7 cellular contexts compared by ENCODE assay signal in the genomic region with DNA sequence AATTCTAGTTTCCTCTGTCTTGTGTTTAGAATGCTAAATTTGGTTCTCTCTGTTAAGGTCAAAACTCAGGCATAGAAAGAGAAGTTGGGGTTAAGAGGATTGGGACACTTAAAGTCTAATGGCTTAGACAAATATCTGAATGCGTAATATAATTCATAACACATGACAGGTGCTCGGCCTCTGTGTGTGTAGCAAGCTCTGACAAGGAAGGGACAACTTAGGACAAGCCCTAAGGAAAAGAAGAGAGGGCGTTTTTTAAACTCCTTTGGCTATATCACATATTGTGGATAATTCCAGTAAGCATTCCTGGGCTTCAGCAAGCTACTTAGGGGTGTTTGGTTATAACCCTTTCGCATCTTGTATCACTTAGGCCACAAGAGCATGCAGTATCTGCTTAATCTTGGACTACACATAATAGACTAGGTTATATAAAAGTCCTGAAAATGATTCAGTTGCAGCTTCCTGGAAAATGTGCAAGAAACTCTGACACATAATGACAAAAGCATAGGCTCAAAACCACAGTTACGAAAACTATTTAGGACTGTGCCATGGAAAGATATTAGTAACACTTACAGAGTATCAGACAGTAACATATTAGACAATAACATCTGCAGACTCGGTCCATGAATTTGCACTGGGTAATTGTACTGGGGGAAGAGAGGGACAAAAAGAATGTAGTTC. TPM values are rescaled to one million over a fixed set of nuclear protein-coding genes. Genes with fewer than 3 reads are reported as not detected.
DNase-seq lines count a peak whose midpoint lies in the region; ATAC-seq, FAIRE-seq and TF ChIP-seq lines count a peak whose summit lies in the region.

No MANE protein-coding gene starts in this region.

- POLR2A ChIA-PET in PC-3 (lab: Charles Lee; ENCODE audit: unreplicated experiment) = interaction anchor here (0.6 to 0.9 kb wide), 3 partner anchors 16 to 292 kb away, joined by 3 to 9 read pairs (median 3); no protein-coding TSS in a partner anchor

- no peak overlapping the region for H3K27ac Mint-ChIP-seq in stimulated activated naive B cell treated with anti-CD40 and anti-IgM and Interleukin-4, amounts not matched to agents 10 μg/mL and 1 μg/mL and 100 μg/mL, for 72 hours

- no peaks in the 10 kb centered on the region for H3K9me3 ChIP-seq in PC-3 (ENCODE audit: low read length)
- no peaks in the 10 kb centered on the region for H3K9me3 ChIP-seq in MM.1S (replicated peaks; ENCODE audit: insufficient read depth, low read length)

- peak; percentile 99 for FAIRE-seq in H54 (lab: Jason Lieb, UNC)

- peak overlapping the region; percentile 78 for H3K4me2 ChIP-seq in PC-3 (ENCODE audit: low read length)
- no peak overlapping the region for H3K4me2 ChIP-seq in MM.1S (ENCODE audit: low read depth, low read length)

- CTCF ChIA-PET in PC-3 (lab: Charles Lee) = no interaction called here

- H3F3A ChIP-seq in PC-3 (ENCODE audit: low read length, unreplicated experiment) = peaks cover 7% of the 10 kb centered on the region
- no peaks in the 10 kb centered on the region for H3F3A ChIP-seq in MM.1S (ENCODE audit: insufficient read depth, low read length)

- H3K4me1 ChIP-seq in PC-3 (ENCODE audit: insufficient read depth, low read length) (peaks cover 36% of the 10 kb centered on the region), MM.1S (ENCODE audit: low read length) (no peaks in the 10 kb centered on the region)

- ATAC-seq in PC-3 (peak; percentile 93), esophagus mucosa (peak; percentile 90)
- ATAC-seq in stimulated activated naive B cell treated with anti-CD40 and anti-IgM and Interleukin-4, amounts not matched to agents 10 μg/mL and 1 μg/mL and 100 μg/mL, for 72 hours (replicated peaks) = no peak

- no peak for TF ChIP-seq POLR2A in H54 (IDR thresholded peaks at IDR 0.05; ENCODE audit: low read depth, low read length)

- H3K27me3 ChIP-seq in PC-3 (ENCODE audit: low read length) = no peaks in the 10 kb centered on the region
- H3K27me3 ChIP-seq in MM.1S (replicated peaks; ENCODE audit: insufficient read depth, low read length) = no peaks in the 10 kb centered on the region

- DNase-seq in H54 (ENCODE audit: insufficient read length, low spot score) = peak; percentile 46
- DNase-seq in PC-3 = peak; percentile 93
- DNase-seq in MM.1S = no peak
- no peak for DNase-seq in NCI-H1694 (lab: John Stamatoyannopoulos, UW)
- DNase-seq in stimulated activated naive B cell treated with anti-CD40 and anti-IgM and Interleukin-4, amounts not matched to agents 10 μg/mL and 1 μg/mL and 100 μg/mL, for 72 hours = no peak

- no peaks in the 10 kb centered on the region for H3K9me2 ChIP-seq in PC-3 (replicated peaks; ENCODE audit: low read length)
- H3K9me2 ChIP-seq in MM.1S (replicated peaks; ENCODE audit: insufficient read depth, low read length) = no peaks in the 10 kb centered on the region

- H3K27me3 Mint-ChIP-seq in stimulated activated naive B cell treated with anti-CD40 and anti-IgM and Interleukin-4, amounts not matched to agents 10 μg/mL and 1 μg/mL and 100 μg/mL, for 72 hours = no peaks in the 10 kb centered on the region

- H3K4me3 Mint-ChIP-seq in stimulated activated naive B cell treated with anti-CD40 and anti-IgM and Interleukin-4, amounts not matched to agents 10 μg/mL and 1 μg/mL and 100 μg/mL, for 72 hours = no peak overlapping the region

- H3K79me2 ChIP-seq in PC-3 (ENCODE audit: low read length) (no peaks in the 10 kb centered on the region), MM.1S (ENCODE audit: low read length) (no peaks in the 10 kb centered on the region)

- no TSS peak for BruUV-seq in PC-3 (replicated peaks; lab: Mats Ljungman, UMichigan)

- H3K27ac ChIP-seq in PC-3 (ENCODE audit: low read length) = peak overlapping the region; percentile 85
- H3K27ac ChIP-seq in skin epidermis = peak overlapping the region in 20 of 21 experiments; percentile 6 to 84 (median 68)
- no peak overlapping the region for H3K27ac ChIP-seq in MM.1S (ENCODE audit: low read length)

- H3K36me3 ChIP-seq in PC-3 (ENCODE audit: low read depth, low read length) (no peaks in the 10 kb centered on the region), MM.1S (replicated peaks; ENCODE audit: insufficient read depth, low read length) (no peaks in the 10 kb centered on the region)

- H3K9me3 Mint-ChIP-seq in stimulated activated naive B cell treated with anti-CD40 and anti-IgM and Interleukin-4, amounts not matched to agents 10 μg/mL and 1 μg/mL and 100 μg/mL, for 72 hours = no peaks in the 10 kb centered on the region

- H3K9ac ChIP-seq in PC-3 (ENCODE audit: low read length) (peak overlapping the region; percentile 57), MM.1S (ENCODE audit: low read length) (no peak overlapping the region)

- H3K4me1 Mint-ChIP-seq in stimulated activated naive B cell treated with anti-CD40 and anti-IgM and Interleukin-4, amounts not matched to agents 10 μg/mL and 1 μg/mL and 100 μg/mL, for 72 hours = peaks cover 0 to 2% of the 10 kb centered on the region in 2 donors

- H3K4me3 ChIP-seq in PC-3 (ENCODE audit: low read length) (peak overlapping the region; percentile 29; the same call in 1 of the 2 replicates), skin epidermis (no peak overlapping the region), MM.1S (ENCODE audit: low read length) (no peak overlapping the region)

- no peaks in the 10 kb centered on the region for H4K20me1 ChIP-seq in PC-3 (ENCODE audit: low read length)
- no peaks in the 10 kb centered on the region for H4K20me1 ChIP-seq in MM.1S (ENCODE audit: insufficient read depth, low read length)

- no peak for TF ChIP-seq CTCF in PC-3 (conservative IDR thresholded peaks at IDR 0.05; ENCODE audit: low read depth, low read length)
- TF ChIP-seq CTCF in MM.1S (IDR thresholded peaks at IDR 0.05; ENCODE audit: low read length) = no peak

- peaks cover 0 to 14% of the 10 kb centered on the region in 2 donors for H3K36me3 Mint-ChIP-seq in stimulated activated naive B cell treated with anti-CD40 and anti-IgM and Interleukin-4, amounts not matched to agents 10 μg/mL and 1 μg/mL and 100 μg/mL, for 72 hours

- intact Hi-C loops in PC-3 (cut with micrococcal nuclease) = loop anchor here (1.0 to 5.0 kb wide), 4 partner anchors 7 to 896 kb away; partner anchors contain the start of gene CREB1

- H2AFZ ChIP-seq in PC-3 (ENCODE audit: low read length) (peak overlapping the region; percentile 20; the same call in 1 of the 2 replicates), MM.1S (ENCODE audit: low read length) (no peak overlapping the region)

RNA-seq across cellular contexts. Expression of gene CREB1, which starts 16.0 kb away (rescaled TPM):
- total RNA-seq in PC-3 (2014; rRNA removed) (34.8 and 43.5 TPM in 2 replicates), esophagus mucosa (35.5 TPM)

Comparison
In these comparisons a context has a peak if more than half of its experiments do, and no peak if none do; other contexts are left out.
1. DNase-seq: peak in H54 (single experiment) and PC-3 (single experiment); none in MM.1S (single experiment), NCI-H1694 (single experiment) and stimulated activated naive B cell treated with anti-CD40 and anti-IgM and Interleukin-4, amounts not matched to agents 10 μg/mL and 1 μg/mL and 100 μg/mL, for 72 hours (single experiment).
2. ATAC-seq: peak in PC-3 (single experiment) and esophagus mucosa (single experiment); none in stimulated activated naive B cell treated with anti-CD40 and anti-IgM and Interleukin-4, amounts not matched to agents 10 μg/mL and 1 μg/mL and 100 μg/mL, for 72 hours (0 of 2).